Comparison of ENCODE assay signal across 8 cellular contexts in the genomic region with DNA sequence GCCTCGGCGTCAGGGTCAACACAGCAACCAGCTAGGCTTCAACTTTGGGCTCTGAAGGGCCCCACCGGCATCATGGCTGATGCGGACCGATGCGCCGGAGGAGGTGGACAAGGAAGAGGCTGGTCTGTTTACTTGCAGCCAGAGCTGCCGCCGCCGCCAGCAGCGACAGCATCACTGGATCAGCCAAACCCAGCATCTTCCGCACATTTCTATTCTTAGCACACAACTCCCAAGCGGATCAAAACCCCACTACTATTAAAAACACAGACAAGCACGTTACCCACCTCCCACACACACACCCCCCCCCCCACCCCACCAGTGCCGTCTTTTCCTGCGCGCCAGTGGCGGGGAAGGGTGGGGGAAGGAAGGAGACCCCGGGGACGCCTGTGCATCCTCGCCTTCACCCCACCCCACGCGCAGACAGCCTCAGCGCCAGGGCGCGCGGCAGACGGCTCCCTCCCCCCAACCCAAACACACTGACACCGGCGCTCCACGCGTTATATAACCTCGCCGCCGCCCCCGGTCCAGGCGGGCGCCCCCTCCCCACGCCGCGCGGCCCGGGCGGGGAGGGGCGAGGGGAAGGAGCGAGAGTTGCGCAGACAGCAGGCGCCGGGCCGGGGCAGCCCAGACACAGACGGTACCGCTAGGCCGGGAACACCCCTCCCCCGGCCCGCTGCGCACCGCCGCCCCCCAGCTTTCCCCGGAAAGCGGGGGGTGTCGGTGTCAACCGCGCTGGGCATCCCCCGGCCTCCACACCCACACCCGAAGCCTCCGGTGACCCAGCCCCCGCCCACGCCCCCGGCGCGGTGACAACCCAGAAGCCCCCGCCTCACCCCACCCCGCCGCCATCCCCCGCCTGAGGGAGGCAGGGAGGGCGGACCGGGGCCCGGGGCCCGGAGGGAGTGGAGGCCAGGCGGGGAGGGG. TPM values are rescaled to one million over a fixed set of nuclear protein-coding genes. Genes with fewer than 3 reads are reported as not detected.
DNase-seq lines count a peak whose midpoint lies in the region; ATAC-seq, FAIRE-seq and TF ChIP-seq lines count a peak whose summit lies in the region.

No MANE protein-coding gene starts in this region.

- TF ChIP-seq POLR2A in H1 (IDR thresholded peaks at IDR 0.05; ENCODE audit: control extremely low read depth in 1 of 2, low read depth in 2 of 2, low read length in 2 of 2) = peak in 1 of 2 experiments; percentile 19; a peak in 1 of 3 replicates

- H3K56ac ChIP-seq in H1 (replicated peaks; ENCODE audit: insufficient read length, low read depth, low read length) = no peak overlapping the region

- no peak overlapping the region for H2BK20ac ChIP-seq in H1 (ENCODE audit: low read length)

- no peak overlapping the region for H3K18ac ChIP-seq in H1 (ENCODE audit: extremely low read depth, low read length)
- H3K18ac ChIP-seq in mesenchymal stem cell (ENCODE audit: low read depth in 1 of 2, low read length in 2 of 2) = peak overlapping the region; percentile 79 to 90

- H2BK120ac ChIP-seq in H1 (replicated peaks; ENCODE audit: low read depth, low read length) (no peak overlapping the region), mesenchymal stem cell (ENCODE audit: low read depth, low read length) (peak overlapping the region; percentile 99)

- H3K14ac ChIP-seq in H1 (ENCODE audit: insufficient read length) (no peak overlapping the region), mesenchymal stem cell (ENCODE audit: low read length in 2 of 2) (peak overlapping the region in 1 of 2 experiments; percentile 89)

- FAIRE-seq in H1 (lab: Jason Lieb, UNC) = no peak

- H3K23ac ChIP-seq in H1 (ENCODE audit: insufficient read length) (no peak overlapping the region), mesenchymal stem cell (ENCODE audit: low read length in 2 of 2) (peak overlapping the region in 1 of 2 experiments; percentile 46)

- H4K8ac ChIP-seq in H1 (ENCODE audit: extremely low read depth, insufficient read depth, low read length) (no peak overlapping the region), mesenchymal stem cell (ENCODE audit: low read length) (peak overlapping the region; percentile 64)

- H2BK5ac ChIP-seq in H1 (ENCODE audit: low read depth, low read length) (no peak overlapping the region), mesenchymal stem cell (ENCODE audit: low read depth, low read length, poor library complexity, severe bottlenecking) (no peak overlapping the region)

- H3K4ac ChIP-seq in H1 (replicated peaks; ENCODE audit: insufficient read length, low read depth, low read length) = no peak overlapping the region
- H3K4ac ChIP-seq in mesenchymal stem cell (ENCODE audit: low read depth in 1 of 2, low read length in 2 of 2) = peak overlapping the region in 1 of 2 experiments; percentile 73

- H2BK15ac ChIP-seq in H1 (ENCODE audit: low read length) (no peak overlapping the region), mesenchymal stem cell (ENCODE audit: low read depth, poor library complexity, severe bottlenecking) (peak overlapping the region; percentile 83)

- H3K4me3 ChIP-seq in GM12865 (ENCODE audit: low read depth, low read length) (peak overlapping the region; percentile 60), H1 (ENCODE audit: extremely low read depth in 1 of 4, insufficient read depth in 2 of 4, low read depth in 3 of 4, low read length in 4 of 4) (peak overlapping the region; percentile 55 to 77 (median 68)), mesenchymal stem cell (ENCODE audit: insufficient read depth in 1 of 2, low read depth in 1 of 2, low read length in 2 of 2) (peak overlapping the region; percentile 87 to 90)

- no peaks in the 10 kb centered on the region for H3K36me3 ChIP-seq in H1 (ENCODE audit: control insufficient read depth in 2 of 4, insufficient read depth in 4 of 4, low read length in 3 of 4)
- no peaks in the 10 kb centered on the region for H3K36me3 ChIP-seq in mesenchymal stem cell (ENCODE audit: control insufficient read depth in 1 of 2, insufficient read depth in 2 of 2, low read depth in 1 of 2, low read length in 2 of 2)

- H3K79me2 ChIP-seq in H1 (ENCODE audit: control insufficient read depth in 1 of 2, insufficient read depth in 2 of 2, low read length in 2 of 2) = peaks cover 0 to 42% of the 10 kb centered on the region in 2 experiments; a peak in 2 of 4 replicates

- no peak overlapping the region for H2AFZ ChIP-seq in H1 (ENCODE audit: low read length)
- no peak overlapping the region for H2AFZ ChIP-seq in mesenchymal stem cell (ENCODE audit: low read depth, low read length)

- no peak overlapping the region; the same call in 1 of the 2 replicates for H2BK12ac ChIP-seq in H1 (ENCODE audit: low read depth, low read length)
- peak overlapping the region in 1 of 2 experiments; percentile 89 for H2BK12ac ChIP-seq in mesenchymal stem cell (ENCODE audit: low read length in 2 of 2)

- H3K4me1 ChIP-seq in H1 (replicated peaks in 1 of 4; ENCODE audit: control insufficient read depth in 3 of 4, insufficient read depth in 4 of 4, low read length in 3 of 4) (peaks cover 0 to 4% (median 2%) of the 10 kb centered on the region in 4 experiments; a peak in 3 of 7 replicates), mesenchymal stem cell (ENCODE audit: control insufficient read depth, insufficient read depth, low read depth, low read length) (peaks cover 1% of the 10 kb centered on the region)

- peaks cover 5% of the 10 kb centered on the region for H3K23me2 ChIP-seq in H1 (ENCODE audit: low read depth, low read length)

- H3K9me3 ChIP-seq in H1 (ENCODE audit: insufficient read depth in 2 of 2, low read depth in 1 of 2, low read length in 1 of 2) (no peaks in the 10 kb centered on the region), mesenchymal stem cell (ENCODE audit: control insufficient read depth, low read length) (no peaks in the 10 kb centered on the region)

- H4K91ac ChIP-seq in H1 (replicated peaks; ENCODE audit: insufficient read length, low read length) (no peak overlapping the region), mesenchymal stem cell (ENCODE audit: low read length) (no peak overlapping the region)

- H3K79me1 ChIP-seq in H1 (ENCODE audit: low read depth, low read length) (no peaks in the 10 kb centered on the region), mesenchymal stem cell (replicated peaks; ENCODE audit: low read length, poor library complexity, severe bottlenecking) (peaks cover 3% of the 10 kb centered on the region)

- no peak overlapping the region for H4K5ac ChIP-seq in H1 (ENCODE audit: insufficient read length, low read depth, low read length)

- DNase-seq in GM12865 (ENCODE audit: low read depth) = peak; percentile 44
- peak; percentile 32 for DNase-seq in NCI-H510A treated with DMSO at 0.1 percent for 48 hours (lab: John Stamatoyannopoulos, UW)
- DNase-seq in activated CD8-positive, alpha-beta memory T cell treated with anti-CD3 and anti-CD28 coated beads for 4 hours (ENCODE audit: low read depth in 2 of 2) = peak; percentile 71 to 76
- peak in 1 of 2 experiments; percentile 72 for DNase-seq in H1 (ENCODE audit: low read depth in 1 of 2, low spot score in 2 of 2)
- peak; percentile 82 for DNase-seq in mesenchymal stem cell
- DNase-seq in stimulated activated CD8-positive, alpha-beta memory T cell treated with anti-CD3 and anti-CD28 coated beads, Interleukin-12 subunit alpha, Interleukin-12 subunit beta, amount 100 ng/mL, for 1 hour (ENCODE audit: low read depth) = peak; percentile 56
- no peak for DNase-seq in HuH-7.5 (ENCODE audit: low spot score)

- H3K27me3 ChIP-seq in H1 (replicated peaks in 1 of 4; ENCODE audit: control insufficient read depth in 3 of 4, extremely low read depth in 1 of 4, insufficient read depth in 3 of 4, low read length in 3 of 4) = no peaks in the 10 kb centered on the region
- H3K27me3 ChIP-seq in mesenchymal stem cell (ENCODE audit: control insufficient read depth in 1 of 2, insufficient read depth in 1 of 2, low read length in 2 of 2) = no peaks in the 10 kb centered on the region

- H2AK5ac ChIP-seq in H1 (ENCODE audit: low read depth, low read length) = no peak overlapping the region
- no peak overlapping the region for H2AK5ac ChIP-seq in mesenchymal stem cell (ENCODE audit: low read length, severe bottlenecking)

- CTCF ChIA-PET in H1 (lab: Charles Lee; ENCODE audit: partially characterized antibody) = no interaction called here

- H3K9ac ChIP-seq in H1 (replicated peaks in 1 of 4; ENCODE audit: extremely low read depth in 1 of 4, low read depth in 3 of 4, low read length in 3 of 4) (peak overlapping the region in 3 of 4 experiments; percentile 32 to 66 (median 44); a peak in 5 of 7 replicates), mesenchymal stem cell (ENCODE audit: low read length) (peak overlapping the region; percentile 90)

- POLR2A ChIA-PET in H1 (lab: Charles Lee; ENCODE audit: partially characterized antibody) = interaction anchor here (0.6 to 1.0 kb wide), 3 partner anchors 91 to 113 kb away, joined by 3 read pairs; no protein-coding TSS in a partner anchor

- no peak for TF ChIP-seq RAD21 in H1 (IDR thresholded peaks at IDR 0.05 in 1 of 2, conservative IDR thresholded peaks at IDR 0.05 in 1 of 2; ENCODE audit: low read depth in 2 of 2, low read length in 2 of 2)

- TF ChIP-seq EP300 in H1 (IDR thresholded peaks at IDR 0.05; ENCODE audit: borderline replicate concordance in 1 of 2, low read depth in 2 of 2, low read length in 2 of 2) = no peak

- 4% methylated on average over 11 of the region's 80 CpGs; no CpG with 5 or more reads in 1 of the 2 experiments for WGBS in H1 (ENCODE audit: extremely low coverage in 1 of 2, insufficient coverage in 1 of 2, insufficient read length in 1 of 2, insufficient replicate concordance in 2 of 2, low coverage in 1 of 2, low lambda C conversion rate in 2 of 2, missing lambda C conversion rate in 1 of 2), 2 experiments
- 2% methylated on average over 21 of the region's 80 CpGs for WGBS in mesenchymal stem cell

- no peaks in the 10 kb centered on the region for H4K20me1 ChIP-seq in H1 (replicated peaks in 1 of 2; ENCODE audit: control insufficient read depth in 1 of 2, insufficient read depth in 2 of 2, low read length in 2 of 2)

- H3K27ac ChIP-seq in H1 (ENCODE audit: low read depth, low read length) (no peak overlapping the region), mesenchymal stem cell (ENCODE audit: low read length, poor library complexity, severe bottlenecking) (peak overlapping the region; percentile 51)

- H3K4me2 ChIP-seq in H1 (ENCODE audit: insufficient read depth in 1 of 2, low read depth in 2 of 2, low read length in 2 of 2) (peak overlapping the region; percentile 48 to 70), mesenchymal stem cell (ENCODE audit: low read length, poor library complexity, severe bottlenecking) (peak overlapping the region; percentile 91)

- TF ChIP-seq CTCF in GM12865 (IDR thresholded peaks at IDR 0.05; ENCODE audit: insufficient read depth, low read depth, low read length, missing control alignments) (no peak), H1 (IDR thresholded peaks at IDR 0.05; ENCODE audit: control extremely low read depth in 1 of 3, insufficient read depth in 1 of 3, low read depth in 1 of 3, low read length in 3 of 3) (no peak)

- ATAC-seq in HG02885 (IDR thresholded peaks at IDR 0.05; ENCODE audit: poor library complexity, unreplicated experiment) = peak; percentile 29

RNA-seq across cellular contexts. Expression of a gene that starts 0.7 kb away (rescaled TPM):
- total RNA-seq in H1 (2021; fragmentation: NEBNext Ultra II Directional; extraction: Animal tissue kit (Norgen Biotek cat#: 25700)) = 33.6 and 36.4 TPM in 2 replicates
- 4.2 and 6.0 TPM in 2 replicates for polyA plus RNA-seq in H1 (2011; rRNA removed)
- 6.1 TPM for polyA plus RNA-seq in H1 (2011; cell fraction: cytosol; rRNA removed)
- polyA plus RNA-seq in H1 (2011; cell fraction: nucleus; rRNA removed) = 10.5 TPM
- 4.2 to 13.6 TPM (median 6.3 TPM) in 4 replicates for polyA plus RNA-seq in H1 (2012, experiment 1 of 2)
- 0.54 TPM for polyA plus RNA-seq in H1 (2012, experiment 2 of 2)
- 9.5 TPM for polyA plus RNA-seq in H1 (2013, experiment 1 of 2)
- 8.4 TPM for polyA plus RNA-seq in H1 (2013, experiment 2 of 2)
- 14.4 and 15.3 TPM in 2 replicates for polyA minus RNA-seq in H1 (2011; rRNA and poly(A)+ RNA removed)
- polyA minus RNA-seq in H1 (2011; cell fraction: cytosol; rRNA and poly(A)+ RNA removed) = 8.5 TPM
- 44.6 TPM for polyA minus RNA-seq in H1 (2011; cell fraction: nucleus; rRNA and poly(A)+ RNA removed)
- 32.9 TPM for polyA plus RNA-seq in mesenchymal stem cell (2013, experiment 1 of 2)
- polyA plus RNA-seq in mesenchymal stem cell (2013, experiment 2 of 2) = 34.8 TPM
